9 cellular contexts compared by ENCODE assay signal in the genomic region with DNA sequence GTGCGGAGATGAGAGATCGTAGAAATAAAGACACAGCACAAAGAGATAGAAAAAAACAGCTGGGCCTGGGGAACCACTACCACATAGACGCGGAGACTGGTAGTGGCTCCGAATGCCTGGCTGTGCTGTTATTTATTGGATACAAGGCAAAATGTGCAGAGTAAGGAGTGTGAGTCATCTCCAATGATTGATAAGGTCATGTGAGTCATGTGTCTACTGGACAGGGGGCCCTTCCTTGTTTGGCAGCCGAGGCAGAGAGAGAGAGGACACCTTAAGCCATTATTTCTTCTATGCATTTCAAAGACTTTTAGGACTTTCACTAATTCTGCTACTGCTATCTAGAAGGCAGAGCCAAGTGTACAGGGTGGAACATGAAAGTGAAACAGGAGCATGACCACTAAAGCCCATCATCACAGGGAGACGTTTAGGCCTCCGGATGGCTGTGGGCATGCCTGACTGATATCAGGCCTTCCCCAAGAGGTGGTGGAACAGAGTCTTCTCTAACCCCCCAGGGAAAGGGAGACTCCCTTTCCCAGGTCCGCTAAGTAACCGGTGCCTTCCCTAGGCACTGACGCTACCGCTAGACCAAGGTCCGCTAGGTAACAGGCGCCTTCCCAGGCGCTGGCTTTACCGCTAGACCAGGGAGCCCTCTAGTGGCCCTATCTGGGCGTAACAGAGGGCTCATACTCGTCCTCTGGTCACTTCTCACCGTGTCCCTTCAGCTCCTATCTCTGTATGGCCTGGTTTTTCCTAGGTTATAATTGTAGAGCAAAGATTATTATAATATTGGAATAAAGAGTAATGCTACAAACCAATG.
DNase-seq lines count a peak whose midpoint lies in the region; ATAC-seq, FAIRE-seq and TF ChIP-seq lines count a peak whose summit lies in the region.
"Had no signal": no experiment of that assay in that cellular context is flagged by ENCODE, and none has a peak within 500 bp of the region (broad histone marks: within the 10 kb centered on the region; RNA-seq: fewer than 3 reads in every experiment).

No MANE protein-coding gene starts in this region.

- intact Hi-C loops in vagina (cut with DNase I), result no loop called here

- POLR2A ChIA-PET in AG04449 (lab: Yijun Ruan, JAX), result no interaction called here

- no peaks in the 10 kb centered on the region for H3K9me3 ChIP-seq in vagina

- no peak for DNase-seq in AG04449 (ENCODE audit: low read depth, low spot score)
- peak; percentile 36 for DNase-seq in RCC 7860 (ENCODE audit: low spot score)
- DNase-seq in foreskin keratinocyte, result no peak
- DNase-seq in vagina (ENCODE audit: extremely low spot score in 2 of 2), result no peak
- DNase-seq in KG1 (lab: John Stamatoyannopoulos, UW), result no peak
- no peak for DNase-seq in NCI-H1105 (lab: John Stamatoyannopoulos, UW)

- no peaks in the 10 kb centered on the region for H3K36me3 ChIP-seq in vagina

- ATAC-seq in GM19395 (IDR thresholded peaks at IDR 0.05; ENCODE audit: unreplicated experiment) (peak; percentile 55), foreskin keratinocyte (peak; percentile 69), GM18858 (IDR thresholded peaks at IDR 0.05; ENCODE audit: unreplicated experiment) (no peak)

- H3K4me1 ChIP-seq in foreskin keratinocyte (no peaks in the 10 kb centered on the region), vagina (no peaks in the 10 kb centered on the region)
- H3K4me1 ChIP-seq: parathyroid adenoma had no signal

- no peak overlapping the region for H3K4me3 ChIP-seq in AG04449 (ENCODE audit: low read depth, low read length)
- no peak overlapping the region for H3K4me3 ChIP-seq in vagina

- H3K27me3 ChIP-seq in foreskin keratinocyte (no peaks in the 10 kb centered on the region), vagina (no peaks in the 10 kb centered on the region)

- CTCF ChIA-PET in AG04449 (lab: Yijun Ruan, JAX), result interaction anchor here (1.0 kb wide), 1 partner anchor 1868 kb away, joined by 3 read pairs; no protein-coding TSS in a partner anchor

- no peak overlapping the region for H3K27ac ChIP-seq in foreskin keratinocyte
- H3K27ac ChIP-seq in vagina, result no peak overlapping the region
- H3K27ac ChIP-seq: parathyroid adenoma had no signal

- TF ChIP-seq POLR2A in vagina (IDR thresholded peaks at IDR 0.05), result no peak

- FAIRE-seq in RCC 7860 (lab: Jason Lieb, UNC), result no peak

- TF ChIP-seq CTCF in AG04449 (IDR thresholded peaks at IDR 0.05; ENCODE audit: insufficient read depth, low read length, missing control alignments) (peak; percentile 44), foreskin keratinocyte (conservative IDR thresholded peaks at IDR 0.05) (peak; percentile 65), vagina (IDR thresholded peaks at IDR 0.05) (no peak)

Comparison
In these comparisons a context has a peak if more than half of its experiments do, and no peak if none do; other contexts are left out.
1. CTCF ChIP-seq: peak in AG04449 (single experiment) and foreskin keratinocyte (single experiment); none in vagina (0 of 3).